ENCODE assay signal across 15 cellular contexts in the genomic region with DNA sequence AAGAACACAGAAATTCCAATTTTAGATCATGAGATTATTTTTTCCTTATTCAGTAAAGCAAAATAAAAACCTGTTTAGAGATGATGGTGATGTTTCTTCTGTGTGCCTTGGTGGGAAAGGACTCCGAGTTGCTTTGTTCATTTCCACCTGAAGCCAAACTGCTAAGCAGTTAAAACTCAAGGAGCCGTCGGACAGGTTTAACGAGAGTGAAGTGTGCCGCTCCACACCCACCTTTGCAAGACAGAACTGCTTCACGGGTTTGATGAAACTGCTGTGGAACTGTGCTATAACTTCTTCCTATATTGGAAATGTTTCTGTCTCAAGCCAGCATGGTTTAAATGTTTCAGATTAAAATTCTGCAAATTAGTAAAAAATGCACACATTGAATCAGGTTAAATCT. TPM values are rescaled to one million over a fixed set of nuclear protein-coding genes. Genes with fewer than 3 reads are reported as not detected.
DNase-seq lines count a peak whose midpoint lies in the region; TF ChIP-seq lines count a peak whose summit lies in the region.
"Had no signal": no experiment of that assay in that cellular context is flagged by ENCODE, and none has a peak within 500 bp of the region (broad histone marks: within the 10 kb centered on the region; RNA-seq: fewer than 3 reads in every experiment).

No MANE protein-coding gene starts in this region.

- TF ChIP-seq CTCF in Calu3 (IDR thresholded peaks at IDR 0.05; ENCODE audit: unreplicated experiment) (no peak), chondrocyte (IDR thresholded peaks at IDR 0.05) (no peak), mesothelial cell of epicardium (IDR thresholded peaks at IDR 0.05; ENCODE audit: unreplicated experiment) (no peak)

- intact Hi-C loops in Calu3 (cut with micrococcal nuclease; ENCODE audit: unreplicated experiment) = loop anchor here (5.0 kb wide), 1 partner anchor 50 kb away; no protein-coding TSS in a partner anchor

- BruUV-seq in Calu3 (replicated peaks; lab: Mats Ljungman, UMichigan) = no TSS peak

- no peak overlapping the region for H3K27ac Mint-ChIP-seq in Calu3 (ENCODE audit: unreplicated experiment)
- peak overlapping the region; percentile 41 for H3K27ac Mint-ChIP-seq in chondrocyte (ENCODE audit: unreplicated experiment)
- peak overlapping the region; percentile 85 for H3K27ac Mint-ChIP-seq in mesothelial cell of epicardium
- H3K27ac Mint-ChIP-seq: activated T-helper 2 cell treated with anti-CD3 and anti-CD28 coated beads, Interferon-gamma antibody, Interleukin-2, Interleukin-4, amounts not matched to agents 10 μg/mL and 5 μg/mL and 100 μg/mL, durations not matched to agents 14 hours and 24 hours and 36 hours; brain; T-helper 1 cell treated with Interleukin-12 subunit alpha and Interleukin-12 subunit beta and Interleukin-4 antibody, amounts not matched to agents 30 μg/mL and 1 μg/mL, for 36 hours had no signal

- no peak overlapping the region for H3K4me3 Mint-ChIP-seq in Calu3 (ENCODE audit: low read depth, unreplicated experiment)
- no peak overlapping the region for H3K4me3 Mint-ChIP-seq in chondrocyte (ENCODE audit: unreplicated experiment)
- peak overlapping the region; percentile 37 for H3K4me3 Mint-ChIP-seq in mesothelial cell of epicardium
- H3K4me3 Mint-ChIP-seq: brain; T-helper 1 cell treated with Interleukin-12 subunit alpha and Interleukin-12 subunit beta and Interleukin-4 antibody, amounts not matched to agents 30 μg/mL and 1 μg/mL, for 36 hours had no signal

- H3K27me3 Mint-ChIP-seq in Calu3 (ENCODE audit: unreplicated experiment) (no peaks in the 10 kb centered on the region), chondrocyte (ENCODE audit: low read depth) (no peaks in the 10 kb centered on the region), mesothelial cell of epicardium (ENCODE audit: low read depth) (no peaks in the 10 kb centered on the region)

- DNase-seq in Calu3 (peak; percentile 69), NCI-H128 (lab: John Stamatoyannopoulos, UW; ENCODE audit: unreplicated experiment) (peak; percentile 5), chondrocyte (ENCODE audit: low spot score) (no peak), mesothelial cell of epicardium (ENCODE audit: low spot score in 2 of 2, unreplicated experiment in 2 of 2) (peak in 1 of 2 experiments; percentile 57), kidney glomerular epithelial cell (lab: John Stamatoyannopoulos, UW) (no peak), COLO829 (ENCODE audit: low spot score) (no peak)
- no peak for DNase-seq in activated naive CD4-positive, alpha-beta T cell treated with Interleukin-2 at 50 U/mL for 16 hours
- no peak for DNase-seq in activated CD4-positive, alpha-beta T cell treated with anti-CD3 and anti-CD28 coated beads for 1 hour
- DNase-seq: activated CD4-positive, alpha-beta T cell treated with anti-CD3 and anti-CD28 coated beads, Interleukin-2, amount 50 U/mL, for 48 hours; glutamatergic neuron; NCI-H2107; OCI-M1 had no signal

- H3K9me3 Mint-ChIP-seq in Calu3 (ENCODE audit: low read depth, unreplicated experiment) = no peaks in the 10 kb centered on the region
- no peaks in the 10 kb centered on the region for H3K9me3 Mint-ChIP-seq in chondrocyte (ENCODE audit: low read depth)
- no peaks in the 10 kb centered on the region for H3K9me3 Mint-ChIP-seq in mesothelial cell of epicardium
- H3K9me3 Mint-ChIP-seq: activated T-helper 2 cell treated with anti-CD3 and anti-CD28 coated beads, Interferon-gamma antibody, Interleukin-2, Interleukin-4, amounts not matched to agents 10 μg/mL and 5 μg/mL and 100 μg/mL, durations not matched to agents 14 hours and 24 hours and 36 hours; brain; T-helper 1 cell treated with Interleukin-12 subunit alpha and Interleukin-12 subunit beta and Interleukin-4 antibody, amounts not matched to agents 30 μg/mL and 1 μg/mL, for 36 hours had no signal

- H3K36me3 Mint-ChIP-seq in Calu3 (ENCODE audit: insufficient read depth, unreplicated experiment) (no peaks in the 10 kb centered on the region), chondrocyte (ENCODE audit: low read depth) (no peaks in the 10 kb centered on the region), mesothelial cell of epicardium (no peaks in the 10 kb centered on the region)
- H3K36me3 Mint-ChIP-seq: brain had no signal

- H3K4me1 Mint-ChIP-seq in Calu3 (ENCODE audit: low read depth, unreplicated experiment) (no peaks in the 10 kb centered on the region), chondrocyte (ENCODE audit: low read depth) (peaks cover 90% of the 10 kb centered on the region), mesothelial cell of epicardium (peaks cover 54% of the 10 kb centered on the region)
- H3K4me1 Mint-ChIP-seq: brain had no signal

- CTCF ChIA-PET in Calu3 (lab: Charles Lee) = no interaction called here

RNA-seq across cellular contexts. Expression of a gene that starts 9.2 kb away (rescaled TPM):
- total RNA-seq in Calu3 (2022) (46.4 and 57.7 TPM in 2 replicates), chondrocyte (464 to 589 TPM (median 471 TPM) in 3 replicates), mesothelial cell of epicardium (163 to 172 TPM (median 171 TPM) in 3 replicates)

RNA-seq across cellular contexts. Expression of a gene that starts 57.8 kb away (rescaled TPM):
- total RNA-seq in Calu3 (2022) = 11.7 and 16.1 TPM in 2 replicates
- total RNA-seq in chondrocyte = 9.6 to 16.0 TPM (median 9.7 TPM) in 3 replicates
- total RNA-seq in mesothelial cell of epicardium = 11.9 to 14.2 TPM (median 13.0 TPM) in 3 replicates

Comparison
In these comparisons a context has a peak if more than half of its experiments do, and no peak if none do; other contexts are left out.
1. DNase-seq: peak in Calu3 (single experiment) and NCI-H128 (single experiment); none in chondrocyte (single experiment), kidney glomerular epithelial cell (single experiment), activated naive CD4-positive, alpha-beta T cell treated with Interleukin-2 at 50 U/mL for 16 hours (single experiment), activated CD4-positive, alpha-beta T cell treated with anti-CD3 and anti-CD28 coated beads for 1 hour (single experiment) and COLO829 (single experiment).